ENCODE assay signal across 19 cellular contexts in the genomic region with DNA sequence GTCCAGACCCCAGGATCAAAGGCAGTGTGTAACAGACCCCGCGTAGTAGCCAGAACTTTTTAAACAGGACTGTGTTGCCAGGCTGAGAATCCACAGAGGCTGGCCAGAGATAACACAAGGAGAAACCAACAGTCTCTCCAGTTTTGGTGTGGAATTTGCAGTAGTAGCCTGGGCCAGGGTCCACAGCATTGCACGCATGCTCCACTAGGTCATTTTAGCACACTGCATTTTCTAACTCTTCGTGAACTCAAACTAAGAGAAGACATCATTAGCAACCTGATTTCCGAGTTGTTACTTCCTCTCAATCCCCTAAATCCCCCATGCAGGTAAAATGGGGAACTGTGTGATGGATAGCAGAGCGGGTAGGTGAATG.
DNase-seq lines count a peak whose midpoint lies in the region; ATAC-seq, FAIRE-seq and TF ChIP-seq lines count a peak whose summit lies in the region.
"Had no signal": no experiment of that assay in that cellular context is flagged by ENCODE, and none has a peak within 500 bp of the region (broad histone marks: within the 10 kb centered on the region; RNA-seq: fewer than 3 reads in every experiment).

No MANE protein-coding gene starts in this region.

- H3K27me3 ChIP-seq in IMR-90 (ENCODE audit: control insufficient read depth, insufficient read depth, low read length) (no peaks in the 10 kb centered on the region), K562 (ENCODE audit: control insufficient read depth in 2 of 2, insufficient read depth in 2 of 2, low read length in 2 of 2) (peaks cover 33 to 65% of the 10 kb centered on the region in 2 experiments), mesenchymal stem cell (ENCODE audit: control insufficient read depth in 1 of 2, insufficient read depth in 1 of 2, low read length in 2 of 2) (peaks cover 0 to 11% of the 10 kb centered on the region in 2 experiments), gastrocnemius medialis (no peaks in the 10 kb centered on the region), right lobe of liver (no peaks in the 10 kb centered on the region)
- H3K27me3 ChIP-seq: MG63 had no signal

- H4K20me1 ChIP-seq in IMR-90 (ENCODE audit: insufficient read depth, low read length) (no peaks in the 10 kb centered on the region), K562 (replicated peaks; ENCODE audit: control insufficient read depth, insufficient read depth, low read length) (no peaks in the 10 kb centered on the region)

- DNase-seq in IMR-90, result no peak
- DNase-seq in K562 (ENCODE audit: extremely low read depth in 1 of 4, low spot score in 3 of 4), result no peak
- no peak for DNase-seq in mesenchymal stem cell
- no peak for DNase-seq in gastrocnemius medialis
- no peak for DNase-seq in activated effector memory CD4-positive, alpha-beta T cell treated with anti-CD3 and anti-CD28 coated beads, Interleukin-2, amount 50 U/mL, for 16 hours
- no peak for DNase-seq in NCI-H187 treated with DMSO at 0.1 percent for 48 hours (lab: John Stamatoyannopoulos, UW)
- DNase-seq in activated CD4-positive, alpha-beta T cell treated with anti-CD3 and anti-CD28 coated beads for 4 hours, result no peak
- no peak for DNase-seq in right lobe of liver
- DNase-seq: ACHN, AML-193, DMS 273 treated with DMSO at 0.1 percent for 48 hours, GF-D8, GOT3, Karpas-422, MG63, NCI-H1092 treated with DMSO at 0.1 percent for 48 hours, NCI-H2227 treated with DMSO at 0.1 percent for 48 hours, NCI-H524 had no signal

- peak overlapping the region; percentile 50 to 59; a peak in 2 of 4 replicates for H4K8ac ChIP-seq in IMR-90 (ENCODE audit: low read depth in 2 of 2, low read length in 2 of 2)
- H4K8ac ChIP-seq in mesenchymal stem cell (ENCODE audit: low read length), result no peak overlapping the region

- peak overlapping the region; percentile 21; the same call in 1 of the 2 replicates for H3K27ac ChIP-seq in IMR-90 (ENCODE audit: insufficient read depth, low read length)
- no peak overlapping the region for H3K27ac ChIP-seq in K562 (ENCODE audit: extremely low read depth, low read depth, low read length)
- no peak overlapping the region for H3K27ac ChIP-seq in mesenchymal stem cell (ENCODE audit: low read length, poor library complexity, severe bottlenecking)
- peak overlapping the region; percentile 76 to 93 (median 84) for H3K27ac ChIP-seq in gastrocnemius medialis
- H3K27ac ChIP-seq in right lobe of liver, result no peak overlapping the region

- peak overlapping the region; percentile 84 for H3K4ac ChIP-seq in IMR-90 (ENCODE audit: low read depth, low read length)
- H3K4ac ChIP-seq in mesenchymal stem cell (ENCODE audit: low read depth in 1 of 2, low read length in 2 of 2), result peak overlapping the region in 1 of 2 experiments; percentile 54

- no peak overlapping the region for H3K56ac ChIP-seq in IMR-90 (ENCODE audit: extremely low read depth, insufficient read depth, low read length)

- H3K4me3 ChIP-seq in IMR-90 (ENCODE audit: insufficient read depth, low read depth, low read length) (no peak overlapping the region), K562 (no peak overlapping the region), mesenchymal stem cell (ENCODE audit: insufficient read depth in 1 of 2, low read depth in 1 of 2, low read length in 2 of 2) (no peak overlapping the region), gastrocnemius medialis (no peak overlapping the region), right lobe of liver (no peak overlapping the region)
- H3K4me3 ChIP-seq: MG63 had no signal

- H3K9ac ChIP-seq in IMR-90 (ENCODE audit: low read depth, low read length) (no peak overlapping the region), K562 (ENCODE audit: insufficient read depth in 1 of 2, low read depth in 2 of 2, low read length in 2 of 2) (no peak overlapping the region), mesenchymal stem cell (ENCODE audit: low read length) (peak overlapping the region; percentile 27)

- H3K23ac ChIP-seq in IMR-90 (ENCODE audit: low read depth, low read length) (peak overlapping the region; percentile 55), mesenchymal stem cell (ENCODE audit: low read length in 2 of 2) (no peak overlapping the region)

- CTCF ChIA-PET in IMR-90 (lab: Yijun Ruan, JAX) (interaction anchor here (1.2 kb wide), 1 partner anchor 16 kb away, joined by 3 read pairs; no protein-coding TSS in a partner anchor), K562 (lab: Yijun Ruan, JAX; ENCODE audit: low intra/inter-chr PET ratio) (no interaction called here)

- H3K18ac ChIP-seq in IMR-90 (ENCODE audit: low read depth, low read length) (peak overlapping the region; percentile 75), mesenchymal stem cell (ENCODE audit: low read depth in 1 of 2, low read length in 2 of 2) (peak overlapping the region in 1 of 2 experiments; percentile 49)

- dilution Hi-C loops in IMR-90 (cut with HindIII; ENCODE audit: low sequenced_read_pairs, unreplicated experiment), result no loop called here

- FAIRE-seq in K562 (lab: Jason Lieb, UNC), result no peak
- FAIRE-seq: GM12891 had no signal

- H2AK9ac ChIP-seq in IMR-90 (replicated peaks; ENCODE audit: low read depth, low read length, poor library complexity), result peak overlapping the region; percentile 34

- H2AFZ ChIP-seq in IMR-90 (replicated peaks; ENCODE audit: low read length, poor library complexity), result peak overlapping the region; percentile 8
- no peak overlapping the region for H2AFZ ChIP-seq in K562 (ENCODE audit: low read depth, low read length)
- H2AFZ ChIP-seq in mesenchymal stem cell (ENCODE audit: low read depth, low read length), result no peak overlapping the region

- intact Hi-C loops in IMR-90 (cut with micrococcal nuclease) (loop anchor here (1.0 to 5.0 kb wide), 2 partner anchors 75 to 169 kb away; a partner anchor contains a TSS), K562 (cut with micrococcal nuclease) (no loop called here), gastrocnemius medialis (cut with DNase I; ENCODE audit: low total_unique reads) (loop anchor here (2.0 kb wide), 1 partner anchor 24 kb away; no protein-coding TSS in a partner anchor), right lobe of liver (cut with DNase I) (no loop called here)

- H2BK5ac ChIP-seq in IMR-90 (ENCODE audit: low read depth, low read length, poor library complexity, severe bottlenecking), result peak overlapping the region; percentile 33
- no peak overlapping the region for H2BK5ac ChIP-seq in mesenchymal stem cell (ENCODE audit: low read depth, low read length, poor library complexity, severe bottlenecking)

- POLR2A ChIA-PET in IMR-90 (lab: Charles Lee; ENCODE audit: unreplicated experiment), result no interaction called here
- POLR2A ChIA-PET in K562 (lab: Yijun Ruan, JAX), result interaction anchor here (0.9 kb wide), 1 partner anchor 67 kb away, joined by 3 read pairs; no protein-coding TSS in a partner anchor

- H2AK5ac ChIP-seq in IMR-90 (ENCODE audit: low read depth, low read length), result peak overlapping the region; percentile 76; the same call in 1 of the 2 replicates
- H2AK5ac ChIP-seq in mesenchymal stem cell (ENCODE audit: low read length, severe bottlenecking), result peak overlapping the region; percentile 89

- H2BK15ac ChIP-seq in IMR-90 (ENCODE audit: low read depth, low read length) (peak overlapping the region; percentile 82; the same call in 2 of the 3 replicates), mesenchymal stem cell (ENCODE audit: low read depth, poor library complexity, severe bottlenecking) (no peak overlapping the region)

- TF ChIP-seq EP300 in K562 (IDR thresholded peaks at IDR 0.05; ENCODE audit: low read length), result no peak

- TF ChIP-seq RAD21 in IMR-90 (IDR thresholded peaks at IDR 0.05; ENCODE audit: low read length), result no peak
- TF ChIP-seq RAD21 in K562 (CRISPR knock-in tag; conservative IDR thresholded peaks at IDR 0.05 in 1 of 2, IDR thresholded peaks at IDR 0.05 in 1 of 2), result no peak

- H3K14ac ChIP-seq in IMR-90 (replicated peaks; ENCODE audit: low read depth, low read length) (peak overlapping the region; percentile 80; the same call in 1 of the 2 replicates), mesenchymal stem cell (ENCODE audit: low read length in 2 of 2) (no peak overlapping the region)

- no peak for ATAC-seq in IMR-90 (ENCODE audit: low read depth)
- no peak for ATAC-seq in K562
- ATAC-seq in gastrocnemius medialis, result no peak
- ATAC-seq in right lobe of liver, result no peak

- H3K79me1 ChIP-seq in IMR-90 (ENCODE audit: low read depth in 1 of 2, low read length in 2 of 2) (no peaks in the 10 kb centered on the region), mesenchymal stem cell (replicated peaks; ENCODE audit: low read length, poor library complexity, severe bottlenecking) (no peaks in the 10 kb centered on the region)

- TF ChIP-seq POLR2A in IMR-90 (IDR thresholded peaks at IDR 0.05; ENCODE audit: low read depth, low read length) (no peak), K562 (conservative IDR thresholded peaks at IDR 0.05) (no peak), gastrocnemius medialis (IDR thresholded peaks at IDR 0.05) (no peak), right lobe of liver (IDR thresholded peaks at IDR 0.05) (no peak)

- H2BK120ac ChIP-seq in IMR-90 (ENCODE audit: low read depth, low read length) (peak overlapping the region; percentile 78), mesenchymal stem cell (ENCODE audit: low read depth, low read length) (peak overlapping the region; percentile 39)

- peak overlapping the region; percentile 49 to 76 for H2BK12ac ChIP-seq in mesenchymal stem cell (ENCODE audit: low read length in 2 of 2)

- in situ Hi-C loops in IMR-90 (cut with MboI; ENCODE audit: low sequenced_read_pairs) (no loop called here), K562 (cut with MboI) (no loop called here), gastrocnemius medialis (cut with MboI; ENCODE audit: low sequenced_read_pairs in 4 of 4) (no loop called here)

- no peaks in the 10 kb centered on the region for H3K79me2 ChIP-seq in K562 (ENCODE audit: control insufficient read depth, insufficient read depth, low read length)

- H3K4me2 ChIP-seq in IMR-90 (ENCODE audit: low read depth, low read length) (no peak overlapping the region), K562 (ENCODE audit: insufficient read depth, low read length) (no peak overlapping the region), mesenchymal stem cell (ENCODE audit: low read length, poor library complexity, severe bottlenecking) (no peak overlapping the region)

- H3K9me3 ChIP-seq in IMR-90 (ENCODE audit: control insufficient read depth, insufficient read depth, low read length) (no peaks in the 10 kb centered on the region), K562 (replicated peaks; ENCODE audit: control insufficient read depth, insufficient read depth, low read depth, low read length) (no peaks in the 10 kb centered on the region), mesenchymal stem cell (ENCODE audit: control insufficient read depth, low read length) (no peaks in the 10 kb centered on the region), gastrocnemius medialis (no peaks in the 10 kb centered on the region), right lobe of liver (no peaks in the 10 kb centered on the region)
- H3K9me3 ChIP-seq: MG63 had no signal

- H3K36me3 ChIP-seq in IMR-90 (ENCODE audit: control insufficient read depth, insufficient read depth, low read length), result no peaks in the 10 kb centered on the region
- H3K36me3 ChIP-seq in K562 (ENCODE audit: control insufficient read depth, insufficient read depth, low read length), result no peaks in the 10 kb centered on the region
- H3K36me3 ChIP-seq in mesenchymal stem cell (ENCODE audit: control insufficient read depth in 1 of 2, insufficient read depth in 2 of 2, low read depth in 1 of 2, low read length in 2 of 2), result no peaks in the 10 kb centered on the region
- H3K36me3 ChIP-seq in gastrocnemius medialis, result no peaks in the 10 kb centered on the region
- H3K36me3 ChIP-seq in right lobe of liver, result no peaks in the 10 kb centered on the region
- H3K36me3 ChIP-seq: MG63 had no signal

- peak overlapping the region; percentile 19 for H4K5ac ChIP-seq in IMR-90 (ENCODE audit: low read depth, low read length)

- H2BK20ac ChIP-seq in IMR-90 (ENCODE audit: low read depth, low read length), result peak overlapping the region; percentile 73

- H4K91ac ChIP-seq in IMR-90 (ENCODE audit: insufficient read depth, low read depth, low read length) (peak overlapping the region; percentile 75), mesenchymal stem cell (ENCODE audit: low read length) (peak overlapping the region; percentile 59)

- no CpG with 5 or more reads among the region's 6 CpGs for WGBS in IMR-90 (ENCODE audit: extremely low coverage in 2 of 2, insufficient read length in 1 of 2), 2 experiments
- 0% methylated on average over 5 of the region's 6 CpGs for WGBS in K562 (ENCODE audit: insufficient coverage, low coverage, missing lambda C conversion rate)
- 100% methylated on average over 4 of the region's 6 CpGs for whole genome bisulfite sequencing in mesenchymal stem cell
- 59% methylated on average over 4 of the region's 6 CpGs for WGBS in right lobe of liver (ENCODE audit: insufficient coverage, low coverage, low lambda C conversion rate, missing lambda C conversion rate)

- H3K4me1 ChIP-seq in IMR-90 (ENCODE audit: control insufficient read depth, insufficient read depth, low read length) (peaks cover 26% of the 10 kb centered on the region), K562 (replicated peaks in 1 of 2; ENCODE audit: control insufficient read depth in 2 of 2, insufficient read depth in 2 of 2, low read length in 2 of 2) (peaks cover 0 to 3% of the 10 kb centered on the region in 2 experiments; a peak in 1 of 5 replicates), mesenchymal stem cell (ENCODE audit: control insufficient read depth, insufficient read depth, low read depth, low read length) (peaks cover 20% of the 10 kb centered on the region), gastrocnemius medialis (peaks cover 58 to 63% of the 10 kb centered on the region in 2 donors), right lobe of liver (peaks cover 0 to 17% (median 0%) of the 10 kb centered on the region in 4 donors)

- peaks cover 11% of the 10 kb centered on the region; the same call in 1 of the 2 replicates for H3K9me1 ChIP-seq in IMR-90 (ENCODE audit: insufficient read depth, low read length)
- H3K9me1 ChIP-seq in K562 (ENCODE audit: control insufficient read depth, insufficient read depth, low read length), result no peaks in the 10 kb centered on the region

- TF ChIP-seq CTCF in IMR-90 (conservative IDR thresholded peaks at IDR 0.05; ENCODE audit: low read depth, low read length), result no peak
- no peak for TF ChIP-seq CTCF in K562 (IDR thresholded peaks at IDR 0.05 in 2 of 3, conservative IDR thresholded peaks at IDR 0.05 in 1 of 3; ENCODE audit: insufficient read depth in 2 of 3, low read depth in 1 of 3, low read length in 3 of 3)
- no peak for TF ChIP-seq CTCF in gastrocnemius medialis (IDR thresholded peaks at IDR 0.05 in 4 of 5, conservative IDR thresholded peaks at IDR 0.05 in 1 of 5)
- no peak for TF ChIP-seq CTCF in right lobe of liver (IDR thresholded peaks at IDR 0.05)

- BruUV-seq in IMR-90 (replicated peaks; lab: Mats Ljungman, UMichigan) (no TSS peak), K562 (replicated peaks; lab: Mats Ljungman, UMichigan) (no TSS peak)

Comparison
In these comparisons a context has a peak if more than half of its experiments do, and no peak if none do; other contexts are left out.
1. H3K27ac ChIP-seq: peak in IMR-90 (single experiment) and gastrocnemius medialis (4 of 4); none in K562 (single experiment), mesenchymal stem cell (single experiment) and right lobe of liver (0 of 3).
2. intact Hi-C loops: an anchor here in IMR-90 (1.0 to 5.0 kb wide) and gastrocnemius medialis (2.0 kb wide); none called in K562 and right lobe of liver.